In genomic region chr12:24960222-24960855, GRCh38 we compare ENCODE assay signal across 8 cellular contexts. TPM values are rescaled to one million over a fixed set of nuclear protein-coding genes. Genes with fewer than 3 reads are reported as not detected.
DNase-seq lines count a peak whose midpoint lies in the region; ATAC-seq and TF ChIP-seq lines count a peak whose summit lies in the region.

No MANE protein-coding gene starts in this region.

- H3K36me3 ChIP-seq in spleen (no peaks in the 10 kb centered on the region), colonic mucosa (no peaks in the 10 kb centered on the region)
- no peaks in the 10 kb centered on the region for H3K36me3 ChIP-seq in effector memory CD4-positive, alpha-beta T cell (ENCODE audit: control insufficient read depth, insufficient read depth, low read length)

- no peak for TF ChIP-seq POLR2A in spleen (IDR thresholded peaks at IDR 0.05)

- H3K27ac ChIP-seq in VCaP, result no peak overlapping the region
- H3K27ac ChIP-seq in spleen, result no peak overlapping the region
- no peak overlapping the region for H3K27ac ChIP-seq in colonic mucosa
- no peak overlapping the region for H3K27ac ChIP-seq in effector memory CD4-positive, alpha-beta T cell (ENCODE audit: insufficient read depth, low read length, poor library complexity, severe bottlenecking)

- peak; percentile 88 for ATAC-seq in GM21447 (IDR thresholded peaks at IDR 0.05; ENCODE audit: unreplicated experiment)

- 8 to 60% (median 20%) methylated on average over 1 to 2 of the region's 2 CpGs for WGBS in spleen, 5 donors

- H3K4me3 ChIP-seq in GM12864 (ENCODE audit: low read depth, low read length), result no peak overlapping the region
- no peak overlapping the region for H3K4me3 ChIP-seq in spleen
- H3K4me3 ChIP-seq in colonic mucosa, result no peak overlapping the region
- no peak overlapping the region for H3K4me3 ChIP-seq in effector memory CD4-positive, alpha-beta T cell (ENCODE audit: insufficient read depth, low read depth, low read length, poor library complexity, severe bottlenecking)

- TF ChIP-seq CTCF in GM12864 (IDR thresholded peaks at IDR 0.05; ENCODE audit: low read depth, low read length, missing control alignments) (peak; percentile 80), VCaP (conservative IDR thresholded peaks at IDR 0.05) (peak; percentile 75), spleen (IDR thresholded peaks at IDR 0.05 in 8 of 11, conservative IDR thresholded peaks at IDR 0.05 in 3 of 11) (peak in 9 of 11 experiments; percentile 4 to 58 (median 42)), colonic mucosa (IDR thresholded peaks at IDR 0.05) (no peak)

- H3K9ac ChIP-seq in colonic mucosa (ENCODE audit: low read depth in 2 of 2, low read length in 2 of 2), result no peak overlapping the region

- peaks cover 0 to 18% (median 16%) of the 10 kb centered on the region in 8 donors for H3K9me3 ChIP-seq in spleen
- H3K9me3 ChIP-seq in colonic mucosa, result no peaks in the 10 kb centered on the region
- H3K9me3 ChIP-seq in effector memory CD4-positive, alpha-beta T cell (ENCODE audit: control insufficient read depth, low read length), result no peaks in the 10 kb centered on the region

- intact Hi-C loops in spleen (cut with DNase I; ENCODE audit: low total_unique reads), result no loop called here
- intact Hi-C loops in colonic mucosa (cut with DNase I), result no loop called here

- H3K27me3 ChIP-seq in spleen (replicated peaks in 1 of 7) (peaks cover 0 to 8% (median 0%) of the 10 kb centered on the region in 7 donors), colonic mucosa (no peaks in the 10 kb centered on the region)
- no peaks in the 10 kb centered on the region for H3K27me3 ChIP-seq in effector memory CD4-positive, alpha-beta T cell (replicated peaks; ENCODE audit: control insufficient read depth, insufficient read depth, low read length, poor library complexity, severe bottlenecking)

- no peak for DNase-seq in GM12864 (ENCODE audit: low read depth)
- DNase-seq in HuH-7 (ENCODE audit: low spot score), result peak; percentile 67
- peak; percentile 63 for DNase-seq in fibroblast of peridontal ligament (ENCODE audit: extremely low read depth)
- no peak for DNase-seq in spleen
- DNase-seq in colonic mucosa, result no peak
- no peak for DNase-seq in effector memory CD4-positive, alpha-beta T cell

- H3K4me1 ChIP-seq in spleen (no peaks in the 10 kb centered on the region), colonic mucosa (no peaks in the 10 kb centered on the region)
- no peaks in the 10 kb centered on the region for H3K4me1 ChIP-seq in effector memory CD4-positive, alpha-beta T cell (ENCODE audit: control insufficient read depth, insufficient read depth, low read length, poor library complexity, severe bottlenecking)

RNA-seq across cellular contexts. Expression of gene BCAT1, which starts 11.4 kb away (rescaled TPM):
- 10 to 100 TPM in 5 of 7 donors, 1 to 10 TPM in 2; 7.1 to 18.4 (median 12.5) TPM for total RNA-seq in spleen
- polyA plus RNA-seq in spleen, result 1 to 10 TPM in 2 of 3 donors, under 1 TPM in 1; 0.54 to 2.7 (median 2.1) TPM
- total RNA-seq in colonic mucosa, result 1 to 10 TPM; 4.2 to 7.4 TPM

Comparison
In these comparisons a context has a peak if more than half of its experiments do, and no peak if none do; other contexts are left out.
1. DNase-seq: peak in HuH-7 (single experiment) and fibroblast of peridontal ligament (single experiment); none in GM12864 (single experiment), spleen (single experiment), colonic mucosa (single experiment) and effector memory CD4-positive, alpha-beta T cell (0 of 3).